In the genomic region with DNA sequence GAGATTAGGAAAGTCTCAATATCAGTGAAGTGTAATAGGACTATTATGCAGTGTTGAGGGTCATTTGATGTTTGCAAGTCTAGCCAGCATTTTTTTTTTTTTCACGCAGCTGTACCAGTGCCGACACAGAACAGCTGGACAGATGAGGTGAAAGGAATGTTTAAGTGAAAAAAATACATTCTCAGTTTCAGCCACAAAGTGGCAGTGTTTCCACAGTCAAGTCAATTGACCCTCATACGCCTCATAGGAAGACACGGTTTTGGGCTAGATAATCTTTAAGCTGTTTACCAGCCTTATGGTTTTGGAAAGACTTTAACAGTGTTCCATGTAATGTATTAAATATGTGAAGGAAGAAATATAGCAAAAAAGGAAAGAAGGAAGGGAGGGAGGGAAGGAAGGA, we compare ENCODE assay signal across 8 cellular contexts.
DNase-seq lines count a peak whose midpoint lies in the region; ATAC-seq lines count a peak whose summit lies in the region.

No MANE protein-coding gene starts in this region.

- POLR2A ChIA-PET in T-cell (lab: Charles Lee): no interaction called here

- peak; percentile 62 for DNase-seq in DMS53 treated with DMSO at 0.1 percent for 48 hours (lab: John Stamatoyannopoulos, UW; ENCODE audit: unreplicated experiment)
- DNase-seq in OCI-M1 (lab: John Stamatoyannopoulos, UW): peak; percentile 83
- peak; percentile 70 for DNase-seq in fibroblast of gingiva (ENCODE audit: low read depth)
- DNase-seq in non-pigmented ciliary epithelial cell (ENCODE audit: low read depth): peak; percentile 27
- no peak for DNase-seq in activated T-cell treated with anti-CD3 and anti-CD28 coated beads, Interleukin-2, amount 50 U/mL, for 24 hours
- no peak for DNase-seq in T-cell

- no peaks in the 10 kb centered on the region for H3K36me3 Mint-ChIP-seq in activated T-cell treated with anti-CD3 and anti-CD28 coated beads, Interleukin-2, amount 50 U/mL, for 24 hours (ENCODE audit: low read depth)
- H3K36me3 Mint-ChIP-seq in T-cell: no peaks in the 10 kb centered on the region

- peaks cover 13% of the 10 kb centered on the region for H3K9me3 Mint-ChIP-seq in activated T-cell treated with anti-CD3 and anti-CD28 coated beads, Interleukin-2, amount 50 U/mL, for 24 hours
- H3K9me3 Mint-ChIP-seq in T-cell: peaks cover 4 to 16% (median 10%) of the 10 kb centered on the region in 3 donors

- H3K4me3 Mint-ChIP-seq in activated T-cell treated with anti-CD3 and anti-CD28 coated beads, Interleukin-2, amount 50 U/mL, for 24 hours: no peak overlapping the region
- no peak overlapping the region for H3K4me3 Mint-ChIP-seq in T-cell

- H3K27ac Mint-ChIP-seq in activated T-cell treated with anti-CD3 and anti-CD28 coated beads, Interleukin-2, amount 50 U/mL, for 24 hours: no peak overlapping the region
- H3K27ac Mint-ChIP-seq in T-cell: no peak overlapping the region

- no peaks in the 10 kb centered on the region for H3K4me1 Mint-ChIP-seq in activated T-cell treated with anti-CD3 and anti-CD28 coated beads, Interleukin-2, amount 50 U/mL, for 24 hours (ENCODE audit: low read depth)
- H3K4me1 Mint-ChIP-seq in T-cell: no peaks in the 10 kb centered on the region

- CTCF ChIA-PET in T-cell (lab: Charles Lee): interaction anchor here in 1 of 2 donors (0.6 kb wide), 1 partner anchor 1506 kb away, joined by 3 read pairs; no protein-coding TSS in a partner anchor

- peak; percentile 91 for ATAC-seq in GM19438 (IDR thresholded peaks at IDR 0.05; ENCODE audit: low read depth, unreplicated experiment)
- peak; percentile 98 for ATAC-seq in HG03354 (IDR thresholded peaks at IDR 0.05; ENCODE audit: poor library complexity, severe bottlenecking, unreplicated experiment)
- ATAC-seq in T-cell (replicated peaks in 1 of 4): no peak

- no peaks in the 10 kb centered on the region for H3K27me3 Mint-ChIP-seq in activated T-cell treated with anti-CD3 and anti-CD28 coated beads, Interleukin-2, amount 50 U/mL, for 24 hours
- H3K27me3 Mint-ChIP-seq in T-cell: no peaks in the 10 kb centered on the region

Comparison
In these comparisons a context has a peak if more than half of its experiments do, and no peak if none do; other contexts are left out.
1. DNase-seq: peak in DMS53 treated with DMSO at 0.1 percent for 48 hours (single experiment), OCI-M1 (single experiment), fibroblast of gingiva (single experiment) and non-pigmented ciliary epithelial cell (single experiment); none in activated T-cell treated with anti-CD3 and anti-CD28 coated beads, Interleukin-2, amount 50 U/mL, for 24 hours (single experiment) and T-cell (0 of 34).
2. ATAC-seq: peak in GM19438 (single experiment) and HG03354 (single experiment); none in T-cell (0 of 4).